In genomic region chr15:98358971-98359370, GRCh38 we compare ENCODE assay signal across 25 cellular contexts.
"Had no signal": no experiment of that assay in that cellular context is flagged by ENCODE, and none has a peak within 500 bp of the region (broad histone marks: within the 10 kb centered on the region; RNA-seq: fewer than 3 reads in every experiment).

No MANE protein-coding gene starts in this region.

- H3K36me3 Mint-ChIP-seq: immature natural killer cell; mesothelial cell of epicardium; natural killer cell treated with Interleukin-12 subunit alpha and Interleukin-12 subunit beta and Interleukin-15 and Interleukin-18, amount 100 ng/mL, for 72 hours; stimulated activated memory B cell treated with anti-CD40 and anti-IgM and Interleukin-4, amounts not matched to agents 10 μg/mL and 1 μg/mL and 100 μg/mL, for 72 hours; type B pancreatic cell had no signal

- H3K36me3 ChIP-seq: heart left ventricle, left lung, lower lobe of right lung, ovary, spleen, tibial nerve had no signal

- H3K27ac Mint-ChIP-seq: immature natural killer cell; mesothelial cell of epicardium; naive thymus-derived CD4-positive, alpha-beta T cell; natural killer cell treated with Interleukin-12 subunit alpha and Interleukin-12 subunit beta and Interleukin-15 and Interleukin-18, amount 100 ng/mL, for 72 hours; progenitor cell of endocrine pancreas; stimulated activated memory B cell treated with anti-CD40 and anti-IgM and Interleukin-4, amounts not matched to agents 10 μg/mL and 1 μg/mL and 100 μg/mL, for 72 hours; stimulated activated naive CD8-positive, alpha-beta T cell treated with anti-CD3 and anti-CD28 coated beads, Interleukin-15, amount 100 ng/mL, for 72 hours; type B pancreatic cell had no signal

- H3K9me3 Mint-ChIP-seq: natural killer cell treated with Interleukin-12 subunit alpha and Interleukin-12 subunit beta and Interleukin-15 and Interleukin-18, amount 100 ng/mL, for 72 hours had no signal

- H3K4me3 ChIP-seq: heart left ventricle, left lung, lower lobe of right lung, ovary, skin epidermis, spleen, tibial nerve had no signal

- H3K4me1 Mint-ChIP-seq: immature natural killer cell; mesothelial cell of epicardium; naive thymus-derived CD4-positive, alpha-beta T cell; stimulated activated memory B cell treated with anti-CD40 and anti-IgM and Interleukin-4, amounts not matched to agents 10 μg/mL and 1 μg/mL and 100 μg/mL, for 72 hours; stimulated activated naive CD8-positive, alpha-beta T cell treated with anti-CD3 and anti-CD28 coated beads, Interleukin-15, amount 100 ng/mL, for 72 hours had no signal

- H3K9me3 ChIP-seq: lower lobe of right lung, ovary had no signal

- H3K4me3 Mint-ChIP-seq: immature natural killer cell; mesothelial cell of epicardium; natural killer cell treated with Interleukin-12 subunit alpha and Interleukin-12 subunit beta and Interleukin-15 and Interleukin-18, amount 100 ng/mL, for 72 hours; stimulated activated memory B cell treated with anti-CD40 and anti-IgM and Interleukin-4, amounts not matched to agents 10 μg/mL and 1 μg/mL and 100 μg/mL, for 72 hours; stimulated activated naive CD8-positive, alpha-beta T cell treated with anti-CD3 and anti-CD28 coated beads, Interleukin-15, amount 100 ng/mL, for 72 hours; type B pancreatic cell had no signal

- ATAC-seq: heart left ventricle; left colon; left lung; lower lobe of right lung; naive thymus-derived CD4-positive, alpha-beta T cell; natural killer cell treated with Interleukin-12 subunit alpha and Interleukin-12 subunit beta and Interleukin-15 and Interleukin-18, amount 100 ng/mL, for 72 hours; right cardiac atrium; sciatic nerve; stimulated activated memory B cell treated with anti-CD40 and anti-IgM and Interleukin-4, amounts not matched to agents 10 μg/mL and 1 μg/mL and 100 μg/mL, for 72 hours; stimulated activated naive CD8-positive, alpha-beta T cell treated with anti-CD3 and anti-CD28 coated beads, Interleukin-15, amount 100 ng/mL, for 72 hours had no signal

- DNase-seq: heart left ventricle; hypothalamus; immature natural killer cell; kidney; left colon; left lung; lower lobe of right lung; mesendoderm; naive thymus-derived CD4-positive, alpha-beta T cell; nucleus accumbens; ovary; right cardiac atrium; spleen; stimulated activated CD4-positive, alpha-beta T cell treated with anti-CD3 and anti-CD28 coated beads, Interleukin-4, amount 100 ng/mL, for 24 hours; stimulated activated naive CD4-positive, alpha-beta T cell treated with Interleukin-2 at 50 U/mL for 16 hours; stimulated activated naive CD8-positive, alpha-beta T cell treated with anti-CD3 and anti-CD28 coated beads, Interleukin-15, amount 100 ng/mL, for 72 hours; substantia nigra had no signal

- H3K27me3 Mint-ChIP-seq: progenitor cell of endocrine pancreas; stimulated activated memory B cell treated with anti-CD40 and anti-IgM and Interleukin-4, amounts not matched to agents 10 μg/mL and 1 μg/mL and 100 μg/mL, for 72 hours had no signal

- H3K27me3 ChIP-seq: heart left ventricle, left lung, ovary, spleen, tibial nerve had no signal

- H3K4me1 ChIP-seq: heart left ventricle, left lung, lower lobe of right lung, spleen, tibial nerve had no signal

- H3K27ac ChIP-seq: heart left ventricle, left lung, lower lobe of right lung, ovary, skin epidermis, spleen, tibial nerve had no signal
